In the genomic region with DNA sequence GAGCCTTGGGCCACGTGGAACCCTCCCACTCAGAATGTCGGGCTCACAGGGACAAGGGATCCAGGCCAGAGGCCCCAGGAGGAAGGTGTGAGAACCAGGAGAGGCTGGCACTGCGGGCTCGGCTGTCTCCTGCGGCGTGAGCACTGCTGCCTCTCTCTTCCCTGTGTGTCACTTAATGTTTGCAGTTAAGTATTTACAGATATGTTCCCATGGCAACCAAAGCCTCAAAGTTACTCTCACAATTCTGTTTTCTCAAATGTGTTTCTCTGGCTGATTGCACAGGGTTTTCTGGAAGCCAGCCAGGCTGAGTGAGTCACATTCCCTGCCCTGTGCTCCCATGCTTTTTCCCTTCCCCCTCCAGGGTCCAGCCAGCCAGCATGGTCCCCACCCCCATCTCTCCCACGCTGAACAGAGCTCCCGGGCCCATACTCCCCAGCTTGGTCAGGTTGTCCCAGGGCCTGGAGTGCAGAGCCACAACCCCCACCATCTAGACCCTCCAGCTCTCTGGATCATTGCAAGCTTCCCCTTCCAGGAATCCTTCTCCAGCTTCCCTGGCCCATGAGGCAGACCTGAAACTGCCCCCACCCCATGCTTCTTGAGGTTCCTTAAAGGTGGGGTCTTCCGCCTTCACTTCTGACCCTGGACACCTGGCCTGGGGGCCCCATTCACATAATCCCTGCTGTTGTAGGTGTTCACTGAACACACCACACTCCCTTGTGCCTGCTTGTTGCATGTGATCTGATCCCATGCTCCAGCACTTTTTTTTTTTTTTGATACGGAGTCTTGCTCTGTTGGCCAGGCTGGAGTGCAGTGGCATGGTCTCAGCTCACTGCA, we compare ENCODE assay signal across 1 cellular context.
TF ChIP-seq lines count a peak whose summit lies in the region.

No MANE protein-coding gene starts in this region.

TF ChIP-seq in HepG2, 621 proteins besides CTCF, POLR2A, EP300 and RAD21 (continued from another document and continues in another):
- TF ChIP-seq, protein P1, sequence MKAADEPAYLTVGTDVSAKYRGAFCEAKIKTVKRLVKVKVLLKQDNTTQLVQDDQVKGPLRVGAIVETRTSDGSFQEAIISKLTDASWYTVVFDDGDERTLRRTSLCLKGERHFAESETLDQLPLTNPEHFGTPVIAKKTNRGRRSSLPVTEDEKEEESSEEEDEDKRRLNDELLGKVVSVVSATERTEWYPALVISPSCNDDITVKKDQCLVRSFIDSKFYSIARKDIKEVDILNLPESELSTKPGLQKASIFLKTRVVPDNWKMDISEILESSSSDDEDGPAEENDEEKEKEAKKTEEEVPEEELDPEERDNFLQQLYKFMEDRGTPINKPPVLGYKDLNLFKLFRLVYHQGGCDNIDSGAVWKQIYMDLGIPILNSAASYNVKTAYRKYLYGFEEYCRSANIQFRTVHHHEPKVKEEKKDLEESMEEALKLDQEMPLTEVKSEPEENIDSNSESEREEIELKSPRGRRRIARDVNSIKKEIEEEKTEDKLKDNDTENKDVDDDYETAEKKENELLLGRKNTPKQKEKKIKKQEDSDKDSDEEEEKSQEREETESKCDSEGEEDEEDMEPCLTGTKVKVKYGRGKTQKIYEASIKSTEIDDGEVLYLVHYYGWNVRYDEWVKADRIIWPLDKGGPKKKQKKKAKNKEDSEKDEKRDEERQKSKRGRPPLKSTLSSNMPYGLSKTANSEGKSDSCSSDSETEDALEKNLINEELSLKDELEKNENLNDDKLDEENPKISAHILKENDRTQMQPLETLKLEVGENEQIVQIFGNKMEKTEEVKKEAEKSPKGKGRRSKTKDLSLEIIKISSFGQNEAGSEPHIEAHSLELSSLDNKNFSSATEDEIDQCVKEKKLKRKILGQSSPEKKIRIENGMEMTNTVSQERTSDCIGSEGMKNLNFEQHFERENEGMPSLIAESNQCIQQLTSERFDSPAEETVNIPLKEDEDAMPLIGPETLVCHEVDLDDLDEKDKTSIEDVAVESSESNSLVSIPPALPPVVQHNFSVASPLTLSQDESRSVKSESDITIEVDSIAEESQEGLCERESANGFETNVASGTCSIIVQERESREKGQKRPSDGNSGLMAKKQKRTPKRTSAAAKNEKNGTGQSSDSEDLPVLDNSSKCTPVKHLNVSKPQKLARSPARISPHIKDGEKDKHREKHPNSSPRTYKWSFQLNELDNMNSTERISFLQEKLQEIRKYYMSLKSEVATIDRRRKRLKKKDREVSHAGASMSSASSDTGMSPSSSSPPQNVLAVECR (CRISPR knock-in tag; IDR thresholded peaks at IDR 0.05; ENCODE audit: borderline replicate concordance): no peak; the same call in 1 of the 2 replicates
- no peak for TF ChIP-seq ZMYM4 (CRISPR knock-in tag; IDR thresholded peaks at IDR 0.05)
- no peak for TF ChIP-seq ZNF768 (CRISPR knock-in tag; IDR thresholded peaks at IDR 0.05)
- no peak for TF ChIP-seq NFRKB (IDR thresholded peaks at IDR 0.05)
- TF ChIP-seq NCOA2 (CRISPR knock-in tag; IDR thresholded peaks at IDR 0.05): 0 out of 2 replicates have a peak, but pooled peaks have one; percentile 19
- TF ChIP-seq, protein P2, sequence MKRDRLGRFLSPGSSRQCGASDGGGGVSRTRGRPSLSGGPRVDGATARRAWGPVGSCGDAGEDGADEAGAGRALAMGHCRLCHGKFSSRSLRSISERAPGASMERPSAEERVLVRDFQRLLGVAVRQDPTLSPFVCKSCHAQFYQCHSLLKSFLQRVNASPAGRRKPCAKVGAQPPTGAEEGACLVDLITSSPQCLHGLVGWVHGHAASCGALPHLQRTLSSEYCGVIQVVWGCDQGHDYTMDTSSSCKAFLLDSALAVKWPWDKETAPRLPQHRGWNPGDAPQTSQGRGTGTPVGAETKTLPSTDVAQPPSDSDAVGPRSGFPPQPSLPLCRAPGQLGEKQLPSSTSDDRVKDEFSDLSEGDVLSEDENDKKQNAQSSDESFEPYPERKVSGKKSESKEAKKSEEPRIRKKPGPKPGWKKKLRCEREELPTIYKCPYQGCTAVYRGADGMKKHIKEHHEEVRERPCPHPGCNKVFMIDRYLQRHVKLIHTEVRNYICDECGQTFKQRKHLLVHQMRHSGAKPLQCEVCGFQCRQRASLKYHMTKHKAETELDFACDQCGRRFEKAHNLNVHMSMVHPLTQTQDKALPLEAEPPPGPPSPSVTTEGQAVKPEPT (CRISPR knock-in tag; IDR thresholded peaks at IDR 0.05; ENCODE audit: low read depth): no peak
- peak; percentile 42 for TF ChIP-seq ZFP36 (IDR thresholded peaks at IDR 0.05; ENCODE audit: borderline replicate concordance, low read depth, low read length, partially characterized antibody)
- TF ChIP-seq ZNF224 (CRISPR knock-in tag; IDR thresholded peaks at IDR 0.05): no peak
- TF ChIP-seq, protein P3, sequence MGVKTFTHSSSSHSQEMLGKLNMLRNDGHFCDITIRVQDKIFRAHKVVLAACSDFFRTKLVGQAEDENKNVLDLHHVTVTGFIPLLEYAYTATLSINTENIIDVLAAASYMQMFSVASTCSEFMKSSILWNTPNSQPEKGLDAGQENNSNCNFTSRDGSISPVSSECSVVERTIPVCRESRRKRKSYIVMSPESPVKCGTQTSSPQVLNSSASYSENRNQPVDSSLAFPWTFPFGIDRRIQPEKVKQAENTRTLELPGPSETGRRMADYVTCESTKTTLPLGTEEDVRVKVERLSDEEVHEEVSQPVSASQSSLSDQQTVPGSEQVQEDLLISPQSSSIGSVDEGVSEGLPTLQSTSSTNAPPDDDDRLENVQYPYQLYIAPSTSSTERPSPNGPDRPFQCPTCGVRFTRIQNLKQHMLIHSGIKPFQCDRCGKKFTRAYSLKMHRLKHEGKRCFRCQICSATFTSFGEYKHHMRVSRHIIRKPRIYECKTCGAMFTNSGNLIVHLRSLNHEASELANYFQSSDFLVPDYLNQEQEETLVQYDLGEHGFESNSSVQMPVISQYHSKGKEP (CRISPR knock-in tag; IDR thresholded peaks at IDR 0.05): no peak
- TF ChIP-seq ZNF878 (CRISPR knock-in tag; IDR thresholded peaks at IDR 0.05): peak; percentile 72; the same call in 1 of the 2 replicates
- TF ChIP-seq DMAP1 (CRISPR knock-in tag; IDR thresholded peaks at IDR 0.05): no peak
- no peak for TF ChIP-seq ZNF33B (CRISPR knock-in tag; IDR thresholded peaks at IDR 0.05)
- no peak for TF ChIP-seq ZNF724P (CRISPR knock-in tag; IDR thresholded peaks at IDR 0.05; ENCODE audit: borderline replicate concordance)
- no peak for TF ChIP-seq ZNF746 (CRISPR knock-in tag; IDR thresholded peaks at IDR 0.05)
- peak; percentile 75; the same call in 1 of the 2 replicates for TF ChIP-seq ZSCAN9 (CRISPR knock-in tag; IDR thresholded peaks at IDR 0.05; ENCODE audit: borderline replicate concordance)
- TF ChIP-seq CBX2 (IDR thresholded peaks at IDR 0.05; ENCODE audit: low read depth, low read length): no peak
- TF ChIP-seq CBX2 (CRISPR knock-in tag; IDR thresholded peaks at IDR 0.05; ENCODE audit: low read depth): no peak
- TF ChIP-seq ZNF12 (CRISPR knock-in tag; IDR thresholded peaks at IDR 0.05): no peak
- no peak for TF ChIP-seq THYN1 (CRISPR knock-in tag; IDR thresholded peaks at IDR 0.05; ENCODE audit: borderline replicate concordance, low read depth)
- TF ChIP-seq ZNF468 (CRISPR knock-in tag; IDR thresholded peaks at IDR 0.05): no peak
- peak; percentile 60; the same call in 1 of the 2 replicates for TF ChIP-seq ZNF598 (CRISPR knock-in tag; IDR thresholded peaks at IDR 0.05; ENCODE audit: borderline replicate concordance)
- no peak for TF ChIP-seq ZNF558 (CRISPR knock-in tag; IDR thresholded peaks at IDR 0.05; ENCODE audit: borderline replicate concordance)
- no peak for TF ChIP-seq FOXM1 (CRISPR knock-in tag; IDR thresholded peaks at IDR 0.05)
- no peak for TF ChIP-seq NFATC3 (CRISPR knock-in tag; IDR thresholded peaks at IDR 0.05)
- no peak for TF ChIP-seq GTF2F1 (IDR thresholded peaks at IDR 0.05; ENCODE audit: low read length)
- TF ChIP-seq STAT5B (CRISPR knock-in tag; IDR thresholded peaks at IDR 0.05): no peak
- TF ChIP-seq, protein P4, sequence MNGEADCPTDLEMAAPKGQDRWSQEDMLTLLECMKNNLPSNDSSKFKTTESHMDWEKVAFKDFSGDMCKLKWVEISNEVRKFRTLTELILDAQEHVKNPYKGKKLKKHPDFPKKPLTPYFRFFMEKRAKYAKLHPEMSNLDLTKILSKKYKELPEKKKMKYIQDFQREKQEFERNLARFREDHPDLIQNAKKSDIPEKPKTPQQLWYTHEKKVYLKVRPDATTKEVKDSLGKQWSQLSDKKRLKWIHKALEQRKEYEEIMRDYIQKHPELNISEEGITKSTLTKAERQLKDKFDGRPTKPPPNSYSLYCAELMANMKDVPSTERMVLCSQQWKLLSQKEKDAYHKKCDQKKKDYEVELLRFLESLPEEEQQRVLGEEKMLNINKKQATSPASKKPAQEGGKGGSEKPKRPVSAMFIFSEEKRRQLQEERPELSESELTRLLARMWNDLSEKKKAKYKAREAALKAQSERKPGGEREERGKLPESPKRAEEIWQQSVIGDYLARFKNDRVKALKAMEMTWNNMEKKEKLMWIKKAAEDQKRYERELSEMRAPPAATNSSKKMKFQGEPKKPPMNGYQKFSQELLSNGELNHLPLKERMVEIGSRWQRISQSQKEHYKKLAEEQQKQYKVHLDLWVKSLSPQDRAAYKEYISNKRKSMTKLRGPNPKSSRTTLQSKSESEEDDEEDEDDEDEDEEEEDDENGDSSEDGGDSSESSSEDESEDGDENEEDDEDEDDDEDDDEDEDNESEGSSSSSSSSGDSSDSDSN (CRISPR knock-in tag; IDR thresholded peaks at IDR 0.05): no peak
- no peak; the same call in 1 of the 2 replicates for TF ChIP-seq RNF2 (conservative IDR thresholded peaks at IDR 0.05; ENCODE audit: low read depth)
- peak; percentile 40; the same call in 1 of the 2 replicates for TF ChIP-seq POGZ (CRISPR knock-in tag; IDR thresholded peaks at IDR 0.05)
- TF ChIP-seq, protein P5, sequence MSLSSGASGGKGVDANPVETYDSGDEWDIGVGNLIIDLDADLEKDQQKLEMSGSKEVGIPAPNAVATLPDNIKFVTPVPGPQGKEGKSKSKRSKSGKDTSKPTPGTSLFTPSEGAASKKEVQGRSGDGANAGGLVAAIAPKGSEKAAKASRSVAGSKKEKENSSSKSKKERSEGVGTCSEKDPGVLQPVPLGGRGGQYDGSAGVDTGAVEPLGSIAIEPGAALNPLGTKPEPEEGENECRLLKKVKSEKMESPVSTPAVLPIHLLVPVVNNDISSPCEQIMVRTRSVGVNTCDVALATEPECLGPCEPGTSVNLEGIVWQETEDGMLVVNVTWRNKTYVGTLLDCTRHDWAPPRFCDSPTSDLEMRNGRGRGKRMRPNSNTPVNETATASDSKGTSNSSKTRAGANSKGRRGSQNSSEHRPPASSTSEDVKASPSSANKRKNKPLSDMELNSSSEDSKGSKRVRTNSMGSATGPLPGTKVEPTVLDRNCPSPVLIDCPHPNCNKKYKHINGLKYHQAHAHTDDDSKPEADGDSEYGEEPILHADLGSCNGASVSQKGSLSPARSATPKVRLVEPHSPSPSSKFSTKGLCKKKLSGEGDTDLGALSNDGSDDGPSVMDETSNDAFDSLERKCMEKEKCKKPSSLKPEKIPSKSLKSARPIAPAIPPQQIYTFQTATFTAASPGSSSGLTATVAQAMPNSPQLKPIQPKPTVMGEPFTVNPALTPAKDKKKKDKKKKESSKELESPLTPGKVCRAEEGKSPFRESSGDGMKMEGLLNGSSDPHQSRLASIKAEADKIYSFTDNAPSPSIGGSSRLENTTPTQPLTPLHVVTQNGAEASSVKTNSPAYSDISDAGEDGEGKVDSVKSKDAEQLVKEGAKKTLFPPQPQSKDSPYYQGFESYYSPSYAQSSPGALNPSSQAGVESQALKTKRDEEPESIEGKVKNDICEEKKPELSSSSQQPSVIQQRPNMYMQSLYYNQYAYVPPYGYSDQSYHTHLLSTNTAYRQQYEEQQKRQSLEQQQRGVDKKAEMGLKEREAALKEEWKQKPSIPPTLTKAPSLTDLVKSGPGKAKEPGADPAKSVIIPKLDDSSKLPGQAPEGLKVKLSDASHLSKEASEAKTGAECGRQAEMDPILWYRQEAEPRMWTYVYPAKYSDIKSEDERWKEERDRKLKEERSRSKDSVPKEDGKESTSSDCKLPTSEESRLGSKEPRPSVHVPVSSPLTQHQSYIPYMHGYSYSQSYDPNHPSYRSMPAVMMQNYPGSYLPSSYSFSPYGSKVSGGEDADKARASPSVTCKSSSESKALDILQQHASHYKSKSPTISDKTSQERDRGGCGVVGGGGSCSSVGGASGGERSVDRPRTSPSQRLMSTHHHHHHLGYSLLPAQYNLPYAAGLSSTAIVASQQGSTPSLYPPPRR (CRISPR knock-in tag; IDR thresholded peaks at IDR 0.05; ENCODE audit: borderline replicate concordance): no peak; the same call in 1 of the 2 replicates
- TF ChIP-seq, protein P6, sequence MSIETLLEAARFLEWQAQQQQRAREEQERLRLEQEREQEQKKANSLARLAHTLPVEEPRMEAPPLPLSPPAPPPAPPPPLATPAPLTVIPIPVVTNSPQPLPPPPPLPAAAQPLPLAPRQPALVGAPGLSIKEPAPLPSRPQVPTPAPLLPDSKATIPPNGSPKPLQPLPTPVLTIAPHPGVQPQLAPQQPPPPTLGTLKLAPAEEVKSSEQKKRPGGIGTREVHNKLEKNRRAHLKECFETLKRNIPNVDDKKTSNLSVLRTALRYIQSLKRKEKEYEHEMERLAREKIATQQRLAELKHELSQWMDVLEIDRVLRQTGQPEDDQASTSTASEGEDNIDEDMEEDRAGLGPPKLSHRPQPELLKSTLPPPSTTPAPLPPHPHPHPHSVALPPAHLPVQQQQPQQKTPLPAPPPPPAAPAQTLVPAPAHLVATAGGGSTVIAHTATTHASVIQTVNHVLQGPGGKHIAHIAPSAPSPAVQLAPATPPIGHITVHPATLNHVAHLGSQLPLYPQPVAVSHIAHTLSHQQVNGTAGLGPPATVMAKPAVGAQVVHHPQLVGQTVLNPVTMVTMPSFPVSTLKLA (IDR thresholded peaks at IDR 0.05): no peak
- TF ChIP-seq, protein P7, sequence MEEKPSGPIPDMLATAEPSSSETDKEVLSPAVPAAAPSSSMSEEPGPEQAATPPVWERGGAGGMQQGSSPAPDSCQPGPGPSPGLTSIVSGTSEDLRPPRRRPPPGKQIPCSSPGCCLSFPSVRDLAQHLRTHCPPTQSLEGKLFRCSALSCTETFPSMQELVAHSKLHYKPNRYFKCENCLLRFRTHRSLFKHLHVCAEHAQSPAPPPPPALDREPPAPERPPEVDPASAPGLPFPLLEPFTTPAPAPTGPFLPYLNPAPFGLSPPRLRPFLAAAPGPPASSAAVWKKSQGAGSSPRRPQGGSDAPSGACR (CRISPR knock-in tag; IDR thresholded peaks at IDR 0.05): no peak; the same call in 1 of the 2 replicates
- no peak for TF ChIP-seq SMYD3 (CRISPR knock-in tag; IDR thresholded peaks at IDR 0.05)
- no peak for TF ChIP-seq HNRNPUL1 (IDR thresholded peaks at IDR 0.05; ENCODE audit: low read depth, low read length)
- TF ChIP-seq ZNF317 (CRISPR knock-in tag; IDR thresholded peaks at IDR 0.05): peak; percentile 83
- no peak for TF ChIP-seq ZNF33A (CRISPR knock-in tag; IDR thresholded peaks at IDR 0.05; ENCODE audit: borderline replicate concordance)
- TF ChIP-seq, protein P8, sequence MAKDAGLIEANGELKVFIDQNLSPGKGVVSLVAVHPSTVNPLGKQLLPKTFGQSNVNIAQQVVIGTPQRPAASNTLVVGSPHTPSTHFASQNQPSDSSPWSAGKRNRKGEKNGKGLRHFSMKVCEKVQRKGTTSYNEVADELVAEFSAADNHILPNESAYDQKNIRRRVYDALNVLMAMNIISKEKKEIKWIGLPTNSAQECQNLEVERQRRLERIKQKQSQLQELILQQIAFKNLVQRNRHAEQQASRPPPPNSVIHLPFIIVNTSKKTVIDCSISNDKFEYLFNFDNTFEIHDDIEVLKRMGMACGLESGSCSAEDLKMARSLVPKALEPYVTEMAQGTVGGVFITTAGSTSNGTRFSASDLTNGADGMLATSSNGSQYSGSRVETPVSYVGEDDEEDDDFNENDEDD (CRISPR knock-in tag; IDR thresholded peaks at IDR 0.05; ENCODE audit: borderline replicate concordance): peak; percentile 32; the same call in 1 of the 2 replicates
